In the genomic region with DNA sequence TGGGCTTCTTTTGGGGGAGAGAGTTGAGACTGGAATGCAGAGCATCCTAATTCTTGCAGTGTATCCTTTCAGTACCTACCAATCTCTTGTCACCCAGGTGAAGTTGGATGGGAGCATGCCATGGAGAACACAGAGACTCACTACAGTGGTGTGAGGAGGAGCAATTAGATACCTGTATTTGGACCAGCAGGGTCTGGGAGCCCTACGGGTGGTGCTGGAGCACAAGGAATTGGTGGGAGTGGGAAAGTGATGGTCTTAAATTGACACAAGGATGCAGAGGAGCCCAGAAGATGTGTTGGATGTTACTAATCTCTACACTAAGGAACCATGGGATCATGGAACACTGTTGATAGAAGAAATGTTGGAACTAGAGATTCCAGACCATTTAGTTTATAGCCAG, we compare ENCODE assay signal across 24 cellular contexts.
"Had no signal": no experiment of that assay in that cellular context is flagged by ENCODE, and none has a peak within 500 bp of the region (broad histone marks: within the 10 kb centered on the region; RNA-seq: fewer than 3 reads in every experiment).

No MANE protein-coding gene starts in this region.

- H3K27ac ChIP-seq: heart left ventricle, left lung, lower lobe of right lung, ovary, right lobe of liver, testis, transverse colon had no signal

- H3K27me3 ChIP-seq: heart left ventricle, left lung, ovary, right lobe of liver, testis, transverse colon had no signal

- H3K36me3 ChIP-seq: heart left ventricle, left lung, lower lobe of right lung, ovary, right lobe of liver, transverse colon had no signal

- H3K4me3 ChIP-seq: heart left ventricle, left lung, lower lobe of right lung, mucosa of descending colon, ovary, right lobe of liver, testis, transverse colon had no signal

- H3K9me3 ChIP-seq: heart left ventricle, left lung, lower lobe of right lung, mucosa of descending colon, ovary, right lobe of liver, testis, transverse colon had no signal

- ATAC-seq: effector memory CD8-positive, alpha-beta T cell; esophagus mucosa; left lung; lower lobe of right lung; mucosa of descending colon; natural killer cell treated with Interleukin-12 subunit alpha and Interleukin-12 subunit beta and Interleukin-15 and Interleukin-18, amount 100 ng/mL, for 72 hours; right lobe of liver; stimulated activated naive CD8-positive, alpha-beta T cell treated with anti-CD3 and anti-CD28 coated beads, Interleukin-15, Interleukin-2, amounts not matched to agents 100 U/mL and 50 U/mL, for 24 hours had no signal

- DNase-seq: activated CD4-positive, alpha-beta T cell treated with anti-CD3 and anti-CD28 coated beads for 4 hours; activated CD4-positive, alpha-beta T cell treated with anti-CD3 and anti-CD28 coated beads, Interleukin-2, amount 50 U/mL, for 4 hours; activated CD8-positive, alpha-beta memory T cell treated with anti-CD3 and anti-CD28 coated beads for 24 hours; activated effector memory CD4-positive, alpha-beta T cell treated with anti-CD3 and anti-CD28 coated beads, Interleukin-2, amount 50 U/mL, for 16 hours; activated naive CD4-positive, alpha-beta T cell treated with anti-CD3 and anti-CD28 coated beads, Interleukin-2, amount 10 ng/mL, durations not matched to agents 7 days and 5 days; activated T-cell treated with anti-CD3 and anti-CD28 coated beads, Interleukin-2, amount 50 U/mL, for 1 hour; amniotic stem cell; caudate nucleus; cortex of kidney; effector memory CD8-positive, alpha-beta T cell; foreskin fibroblast; heart left ventricle; hypothalamus; left lung; lower lobe of right lung; mucosa of descending colon; ovary; right lobe of liver; stimulated activated CD4-positive, alpha-beta T cell treated with anti-CD3 and anti-CD28 coated beads, Interleukin-2, amount 100 ng/mL, for 48 hours; stimulated activated naive CD8-positive, alpha-beta T cell treated with anti-CD3 and anti-CD28 coated beads, Interleukin-15, Interleukin-2, amounts not matched to agents 100 U/mL and 50 U/mL, for 24 hours; testis; transverse colon had no signal

- H3K4me1 ChIP-seq: left lung, lower lobe of right lung, right lobe of liver, testis, transverse colon had no signal
